14 cellular contexts compared by ENCODE assay signal in genomic region chr7:84144935-84145334, GRCh38.
"Had no signal": no experiment of that assay in that cellular context is flagged by ENCODE, and none has a peak within 500 bp of the region (broad histone marks: within the 10 kb centered on the region; RNA-seq: fewer than 3 reads in every experiment).

No MANE protein-coding gene starts in this region.

- H3K27me3 Mint-ChIP-seq: activated CD8-positive, alpha-beta T cell treated with anti-CD3 and anti-CD28 coated beads for 36 hours; activated naive CD8-positive, alpha-beta T cell treated with anti-CD3 and anti-CD28 coated beads, Interleukin-2, amount 10 ng/mL, durations not matched to agents 7 days and 5 days; stimulated activated naive CD8-positive, alpha-beta T cell treated with anti-CD3 and anti-CD28 coated beads, Interleukin-15, amount 100 ng/mL, for 72 hours had no signal

- ATAC-seq: activated CD8-positive, alpha-beta T cell treated with anti-CD3 and anti-CD28 coated beads for 36 hours; left colon; stimulated activated naive CD8-positive, alpha-beta T cell treated with anti-CD3 and anti-CD28 coated beads, Interleukin-15, amount 100 ng/mL, for 72 hours had no signal

- H3K4me1 ChIP-seq: breast epithelium, testis, vagina had no signal

- H3K27ac ChIP-seq: breast epithelium, testis, vagina, VCaP had no signal

- H3K4me3 Mint-ChIP-seq: activated CD8-positive, alpha-beta T cell treated with anti-CD3 and anti-CD28 coated beads for 36 hours; activated naive CD8-positive, alpha-beta T cell treated with anti-CD3 and anti-CD28 coated beads, Interleukin-2, amount 10 ng/mL, durations not matched to agents 7 days and 5 days; stimulated activated naive CD8-positive, alpha-beta T cell treated with anti-CD3 and anti-CD28 coated beads, Interleukin-15, amount 100 ng/mL, for 72 hours had no signal

- FAIRE-seq: endometrium had no signal

- H3K9me3 Mint-ChIP-seq: activated CD8-positive, alpha-beta T cell treated with anti-CD3 and anti-CD28 coated beads for 36 hours; activated naive CD8-positive, alpha-beta T cell treated with anti-CD3 and anti-CD28 coated beads, Interleukin-2, amount 10 ng/mL, durations not matched to agents 7 days and 5 days had no signal

- DNase-seq: activated CD4-positive, alpha-beta T cell treated with anti-CD3 and anti-CD28 coated beads for 4 hours; activated CD8-positive, alpha-beta memory T cell treated with anti-CD3 and anti-CD28 coated beads, Interleukin-2, amount 50 U/mL, for 4 hours; activated CD8-positive, alpha-beta T cell treated with anti-CD3 and anti-CD28 coated beads for 36 hours; activated naive CD8-positive, alpha-beta T cell treated with anti-CD3 and anti-CD28 coated beads, Interleukin-2, amount 10 ng/mL, durations not matched to agents 7 days and 5 days; aorta; left colon; stimulated activated CD4-positive, alpha-beta T cell treated with anti-CD3 and anti-CD28 coated beads, Interleukin-4, amount 100 ng/mL, for 1 hour; stimulated activated naive CD8-positive, alpha-beta T cell treated with anti-CD3 and anti-CD28 coated beads, Interleukin-15, amount 100 ng/mL, for 72 hours; testis had no signal

- H3K27me3 ChIP-seq: breast epithelium, esophagus muscularis mucosa, testis, vagina had no signal

- H3K27ac Mint-ChIP-seq: activated CD8-positive, alpha-beta T cell treated with anti-CD3 and anti-CD28 coated beads for 36 hours; activated naive CD8-positive, alpha-beta T cell treated with anti-CD3 and anti-CD28 coated beads, Interleukin-2, amount 10 ng/mL, durations not matched to agents 7 days and 5 days; stimulated activated naive CD8-positive, alpha-beta T cell treated with anti-CD3 and anti-CD28 coated beads, Interleukin-15, amount 100 ng/mL, for 72 hours had no signal

- H3K4me3 ChIP-seq: breast epithelium, esophagus muscularis mucosa, testis, vagina had no signal

- H3K9me3 ChIP-seq: breast epithelium, esophagus muscularis mucosa, testis, vagina had no signal

- H3K4me1 Mint-ChIP-seq: activated naive CD8-positive, alpha-beta T cell treated with anti-CD3 and anti-CD28 coated beads, Interleukin-2, amount 10 ng/mL, durations not matched to agents 7 days and 5 days; stimulated activated naive CD8-positive, alpha-beta T cell treated with anti-CD3 and anti-CD28 coated beads, Interleukin-15, amount 100 ng/mL, for 72 hours had no signal

- H3K36me3 ChIP-seq: breast epithelium, esophagus muscularis mucosa, vagina had no signal
